Comparison of ENCODE assay signal across 21 cellular contexts in genomic region chr1:184031127-184032107, GRCh38. TPM values are rescaled to one million over a fixed set of nuclear protein-coding genes. Genes with fewer than 3 reads are reported as not detected.
"Had no signal": no experiment of that assay in that cellular context is flagged by ENCODE, and none has a peak within 500 bp of the region (broad histone marks: within the 10 kb centered on the region; RNA-seq: fewer than 3 reads in every experiment).

No MANE protein-coding gene starts in this region.

- FAIRE-seq: astrocyte, bronchial epithelial cell, endothelial cell of umbilical vein had no signal

- H3K4me3 ChIP-seq: esophagus muscularis mucosa, gastroesophageal sphincter, heart left ventricle, mucosa of descending colon, right lobe of liver, smooth muscle cell, stomach, upper lobe of right lung had no signal

- H3K9me3 ChIP-seq: esophagus muscularis mucosa, gastroesophageal sphincter, heart left ventricle, mucosa of descending colon, right lobe of liver, stomach, upper lobe of right lung had no signal

- H3K36me3 ChIP-seq: esophagus muscularis mucosa, gastroesophageal sphincter, heart left ventricle, right lobe of liver, stomach, upper lobe of right lung had no signal

- DNase-seq: activated CD4-positive, alpha-beta T cell treated with anti-CD3 and anti-CD28 coated beads for 48 hours; activated CD8-positive, alpha-beta T cell treated with anti-CD3 and anti-CD28 coated beads for 36 hours; activated effector memory CD4-positive, alpha-beta T cell treated with Interleukin-2 at 50 U/mL for 16 hours; activated naive CD4-positive, alpha-beta T cell treated with anti-CD3 and anti-CD28 coated beads, Interleukin-2, amount 50 U/mL, for 16 hours; activated T-cell treated with anti-CD3 and anti-CD28 coated beads, Interleukin-2, amount 50 U/mL, for 4 hours; effector memory CD4-positive, alpha-beta T cell; heart left ventricle; mesenchymal stem cell; mucosa of descending colon; naive B cell; right lobe of liver; stimulated activated CD4-positive, alpha-beta T cell treated with anti-CD3 and anti-CD28 coated beads, Interleukin-4, amount 100 ng/mL, for 1 hour; stomach; upper lobe of right lung had no signal

- H3K27me3 ChIP-seq: upper lobe of right lung had no signal

- ATAC-seq: activated CD8-positive, alpha-beta T cell treated with anti-CD3 and anti-CD28 coated beads for 36 hours; activated T-cell treated with anti-CD3 and anti-CD28 coated beads, Interleukin-2, amount 50 U/mL, for 4 hours; gastroesophageal sphincter; heart left ventricle; mucosa of descending colon; right lobe of liver; upper lobe of right lung; WTC11 had no signal

- H3K4me1 ChIP-seq: upper lobe of right lung had no signal

- H3K27ac ChIP-seq: esophagus muscularis mucosa, gastroesophageal sphincter, heart left ventricle, right lobe of liver, stomach, upper lobe of right lung had no signal

RNA-seq across cellular contexts. Expression of gene COLGALT2, which starts 6.1 kb away (rescaled TPM):
- total RNA-seq: bronchial epithelial cell, endothelial cell of umbilical vein had no signal
